In genomic region chr2:240024766-240025165, GRCh38 we compare ENCODE assay signal across 7 cellular contexts. TPM values are rescaled to one million over a fixed set of nuclear protein-coding genes. Genes with fewer than 3 reads are reported as not detected.
DNase-seq lines count a peak whose midpoint lies in the region; ATAC-seq and TF ChIP-seq lines count a peak whose summit lies in the region.

No MANE protein-coding gene starts in this region.

- H3K4me1 ChIP-seq in SK-N-SH (ENCODE audit: control insufficient read depth in 1 of 2, insufficient read depth in 2 of 2, low read depth in 1 of 2, low read length in 1 of 2) (peaks cover 6 to 10% of the 10 kb centered on the region in 2 experiments; a peak in 3 of 4 replicates), duodenal mucosa (ENCODE audit: control insufficient read depth in 1 of 2, insufficient read depth in 2 of 2, low read length in 2 of 2) (peaks cover 10 to 14% of the 10 kb centered on the region in 2 donors), mucosa of descending colon (ENCODE audit: low read depth) (no peaks in the 10 kb centered on the region), tibial nerve (peaks cover 0 to 39% (median 8%) of the 10 kb centered on the region in 4 donors)

- TF ChIP-seq POLR2A in tibial nerve (IDR thresholded peaks at IDR 0.05) = no peak

- ATAC-seq in GM18502 (IDR thresholded peaks at IDR 0.05; ENCODE audit: poor library complexity, unreplicated experiment) (peak; percentile 23), HG02885 (IDR thresholded peaks at IDR 0.05; ENCODE audit: poor library complexity, unreplicated experiment) (peak; percentile 19), mucosa of descending colon (peak; percentile 48)

- H3K79me2 ChIP-seq in SK-N-SH (ENCODE audit: insufficient read depth) = peaks cover 48% of the 10 kb centered on the region

- no peak for TF ChIP-seq EP300 in SK-N-SH (IDR thresholded peaks at IDR 0.05; ENCODE audit: borderline replicate concordance in 1 of 2, low read depth in 1 of 2, low read length in 1 of 2)
- TF ChIP-seq EP300 in tibial nerve (IDR thresholded peaks at IDR 0.05) = no peak

- H3K9me2 ChIP-seq in SK-N-SH = no peaks in the 10 kb centered on the region

- intact Hi-C loops in mucosa of descending colon (cut with DNase I, micrococcal nuclease) = no loop called here
- intact Hi-C loops in posterior vena cava (cut with DNase I) = no loop called here

- TF ChIP-seq RAD21 in SK-N-SH (IDR thresholded peaks at IDR 0.05; ENCODE audit: low read length) = no peak

- H3K9ac ChIP-seq in SK-N-SH (peak overlapping the region; percentile 95), duodenal mucosa (ENCODE audit: low read depth in 1 of 2, low read length in 2 of 2) (peak overlapping the region; percentile 93 to 99)

- H3K27ac ChIP-seq in SK-N-SH (ENCODE audit: low read depth in 2 of 2, low read length in 1 of 2) = 0 out of 4 replicates have a peak overlapping the region, but pooled peaks of 1 of the 2 experiments have one; percentile 11
- H3K27ac ChIP-seq in duodenal mucosa (ENCODE audit: low read depth, low read length) = no peak overlapping the region
- H3K27ac ChIP-seq in tibial nerve = peak overlapping the region; percentile 80 to 98 (median 95)

- no peak for DNase-seq in SK-N-SH
- DNase-seq in mucosa of descending colon = peak in 1 of 3 donors; percentile 22
- no peak for DNase-seq in tibial nerve (ENCODE audit: low spot score in 2 of 2)
- no peak for DNase-seq in posterior vena cava (ENCODE audit: low spot score)

- H3K4me2 ChIP-seq in SK-N-SH = peak overlapping the region; percentile 77

- peaks cover 10 to 15% of the 10 kb centered on the region in 2 experiments for H3K36me3 ChIP-seq in SK-N-SH (replicated peaks in 1 of 2; ENCODE audit: control insufficient read depth in 1 of 2, insufficient read depth in 2 of 2, low read length in 1 of 2)
- peaks cover 16 to 17% of the 10 kb centered on the region in 2 donors for H3K36me3 ChIP-seq in duodenal mucosa (ENCODE audit: control insufficient read depth in 1 of 2, insufficient read depth in 2 of 2, low read length in 2 of 2)
- peaks cover 5% of the 10 kb centered on the region for H3K36me3 ChIP-seq in mucosa of descending colon (ENCODE audit: low read depth)
- peaks cover 0 to 18% (median 12%) of the 10 kb centered on the region in 3 donors for H3K36me3 ChIP-seq in tibial nerve

- H3K9me3 ChIP-seq in SK-N-SH (no peaks in the 10 kb centered on the region), duodenal mucosa (ENCODE audit: control insufficient read depth in 1 of 2, low read length in 2 of 2) (no peaks in the 10 kb centered on the region), mucosa of descending colon (no peaks in the 10 kb centered on the region), tibial nerve (no peaks in the 10 kb centered on the region)

- peaks cover 3% of the 10 kb centered on the region for H3F3A ChIP-seq in SK-N-SH (replicated peaks; ENCODE audit: insufficient read depth)

- H3K4me3 ChIP-seq in SK-N-SH (ENCODE audit: low read depth in 2 of 2, low read length in 1 of 2) = peak overlapping the region; percentile 92 to 95
- peak overlapping the region; percentile 84 to 97 for H3K4me3 ChIP-seq in duodenal mucosa (ENCODE audit: low read depth in 1 of 2, low read length in 2 of 2)
- H3K4me3 ChIP-seq in mucosa of descending colon = peak overlapping the region; percentile 90
- peak overlapping the region; percentile 69 to 91 (median 86) for H3K4me3 ChIP-seq in tibial nerve

- H2AFZ ChIP-seq in SK-N-SH (ENCODE audit: low read depth) = no peak overlapping the region; the same call in 1 of the 2 replicates

- peaks cover 9% of the 10 kb centered on the region; the same call in 1 of the 2 replicates for H4K20me1 ChIP-seq in SK-N-SH (ENCODE audit: insufficient read depth)

- H3K27me3 ChIP-seq in SK-N-SH (ENCODE audit: insufficient read depth) = no peaks in the 10 kb centered on the region
- H3K27me3 ChIP-seq in duodenal mucosa (ENCODE audit: control insufficient read depth in 1 of 2, insufficient read depth in 2 of 2, low read length in 2 of 2) = no peaks in the 10 kb centered on the region
- H3K27me3 ChIP-seq in tibial nerve = no peaks in the 10 kb centered on the region

- CTCF ChIA-PET in SK-N-SH (lab: Yijun Ruan, JAX) = interaction anchor here (0.9 to 2.1 kb wide), 3 partner anchors 9 to 34 kb away, joined by 4 to 11 read pairs (median 5); no protein-coding TSS in a partner anchor

- POLR2A ChIA-PET in SK-N-SH (lab: Yijun Ruan, JAX) = interaction anchor here (0.9 kb wide), 1 partner anchor 570 kb away, joined by 3 read pairs; no protein-coding TSS in a partner anchor

- under 1% methylated on average over 8 of the region's 22 CpGs for WGBS in SK-N-SH (ENCODE audit: low lambda C conversion rate)
- WGBS in tibial nerve, 2 donors = 0 to 1% methylated on average over 15 to 22 of the region's 22 CpGs

- no peak for TF ChIP-seq CTCF in SK-N-SH (IDR thresholded peaks at IDR 0.05)
- TF ChIP-seq CTCF in mucosa of descending colon (IDR thresholded peaks at IDR 0.05) = no peak
- no peak for TF ChIP-seq CTCF in tibial nerve (IDR thresholded peaks at IDR 0.05)

TF ChIP-seq in SK-N-SH, 30 proteins besides CTCF, POLR2A, EP300 and RAD21:
- TF ChIP-seq TAF1 (IDR thresholded peaks at IDR 0.05; ENCODE audit: borderline replicate concordance, low read depth, low read length) = no peak
- no peak for TF ChIP-seq NRF1 (IDR thresholded peaks at IDR 0.05; ENCODE audit: low read depth, low read length)
- no peak for TF ChIP-seq CHD2 (IDR thresholded peaks at IDR 0.05; ENCODE audit: low read length, partially characterized antibody)
- TF ChIP-seq MAX (IDR thresholded peaks at IDR 0.05; ENCODE audit: low read depth) = no peak
- no peak for TF ChIP-seq USF1 (IDR thresholded peaks at IDR 0.05; ENCODE audit: borderline replicate concordance, low read depth)
- TF ChIP-seq TEAD4 (IDR thresholded peaks at IDR 0.05; ENCODE audit: borderline replicate concordance, insufficient read depth) = no peak
- no peak for TF ChIP-seq NFIC (IDR thresholded peaks at IDR 0.05; ENCODE audit: borderline replicate concordance)
- TF ChIP-seq ZBTB33 (IDR thresholded peaks at IDR 0.05; ENCODE audit: borderline replicate concordance, low read depth) = no peak
- TF ChIP-seq FOXJ3 (CRISPR knock-in tag; IDR thresholded peaks at IDR 0.05) = no peak
- no peak for TF ChIP-seq SMC3 (IDR thresholded peaks at IDR 0.05; ENCODE audit: low read depth, low read length)
- no peak for TF ChIP-seq IRF3 (IDR thresholded peaks at IDR 0.05; ENCODE audit: low read depth, low read length)
- no peak for TF ChIP-seq MEF2A (IDR thresholded peaks at IDR 0.05; ENCODE audit: borderline replicate concordance, low read depth)
TF ChIP-seq in SK-N-SH: peak in this region for 0.

RNA-seq across cellular contexts. Expression of gene NDUFA10, which starts 0.4 kb away (rescaled TPM):
- polyA plus RNA-seq in SK-N-SH (2012; rRNA removed) = 117 and 134 TPM in 2 replicates
- 104 and 133 TPM in 2 replicates for polyA plus RNA-seq in SK-N-SH (2012; cell fraction: cytosol; rRNA removed)
- 153 and 170 TPM in 2 replicates for polyA plus RNA-seq in SK-N-SH (2012; cell fraction: nucleus; rRNA removed)
- total RNA-seq in mucosa of descending colon = 100 to 1,000 TPM; 154 to 243 (median 189) TPM
- total RNA-seq in tibial nerve = 100 to 1,000 TPM in 3 of 4 donors, 10 to 100 TPM in 1; 82.3 to 145 (median 102) TPM
- 10 to 100 TPM; 63.9 to 70.1 TPM for total RNA-seq in posterior vena cava

RNA-seq across cellular contexts. Expression of gene OR6B2, which starts 5.5 kb away (rescaled TPM):
- polyA plus RNA-seq in SK-N-SH (2012; rRNA removed) = not detected in 2 replicates
- polyA plus RNA-seq in SK-N-SH (2012; cell fraction: cytosol; rRNA removed) = not detected in 2 replicates
- not detected in 2 replicates for polyA plus RNA-seq in SK-N-SH (2012; cell fraction: nucleus; rRNA removed)
- total RNA-seq in mucosa of descending colon (not detected), tibial nerve (1 to 10 TPM; 2.7 to 5.7 (median 3.1) TPM), posterior vena cava (not detected)

RNA-seq across cellular contexts. Expression of gene OR6B3, which starts 28.6 kb away (rescaled TPM):
- not detected in 2 replicates for polyA plus RNA-seq in SK-N-SH (2012; rRNA removed)
- polyA plus RNA-seq in SK-N-SH (2012; cell fraction: cytosol; rRNA removed) = not detected in 2 replicates
- not detected in 2 replicates for polyA plus RNA-seq in SK-N-SH (2012; cell fraction: nucleus; rRNA removed)
- total RNA-seq in mucosa of descending colon (not detected), tibial nerve (10 to 100 TPM in 1 of 4 donors, 1 to 10 TPM in 1, under 1 TPM in 2; 0.90 to 14.0 (median 3.1) TPM), posterior vena cava (not detected)
